In genomic region chr10:102408081-102408727, GRCh38 we compare ENCODE assay signal across 10 cellular contexts. TPM values are rescaled to one million over a fixed set of nuclear protein-coding genes. Genes with fewer than 3 reads are reported as not detected.
DNase-seq lines count a peak whose midpoint lies in the region; ATAC-seq, FAIRE-seq and TF ChIP-seq lines count a peak whose summit lies in the region.
"Had no signal": no experiment of that assay in that cellular context is flagged by ENCODE, and none has a peak within 500 bp of the region (broad histone marks: within the 10 kb centered on the region; RNA-seq: fewer than 3 reads in every experiment).

No MANE protein-coding gene starts in this region.

- H3K27me3 ChIP-seq in GM12878 (replicated peaks in 1 of 2; ENCODE audit: control insufficient read depth in 2 of 2, insufficient read depth in 2 of 2, low read length in 1 of 2), result peaks cover 17 to 21% of the 10 kb centered on the region in 2 experiments
- H3K27me3 ChIP-seq in mucosa of rectum (ENCODE audit: control insufficient read depth in 2 of 2, insufficient read depth in 2 of 2, low read length in 2 of 2), result peaks cover 40 to 51% of the 10 kb centered on the region in 2 donors

- H3K27me3 Mint-ChIP-seq in HFFc6 (ENCODE audit: insufficient read depth), result peaks cover 50% of the 10 kb centered on the region

- H3K4me3 ChIP-seq in GM12878, result no peak overlapping the region
- peak overlapping the region; percentile 31 to 49 for H3K4me3 ChIP-seq in mucosa of rectum (ENCODE audit: low read length in 2 of 2)

- H3K4me3 Mint-ChIP-seq in HFFc6, result peak overlapping the region; percentile 45

- in situ Hi-C loops in GM12878 (cut with MboI), result loop anchor here (5.0 kb wide), 1 partner anchor 181 kb away; the partner anchor contains the start of gene ELOVL3

- POLR2A ChIA-PET in GM12878 (lab: Charles Lee), result interaction anchor here (0.5 kb wide), 1 partner anchor 76 kb away, joined by 7 read pairs; no protein-coding TSS in a partner anchor

- no peaks in the 10 kb centered on the region for H3K79me2 ChIP-seq in GM12878 (ENCODE audit: control insufficient read depth, insufficient read depth, low read length)

- DNase-seq in HFFc6 (no peak), GM12878 (ENCODE audit: low read depth, low spot score) (no peak), HT-29 (ENCODE audit: low spot score) (no peak), NCI-H510A (lab: John Stamatoyannopoulos, UW) (no peak)
- no peak for DNase-seq in stimulated activated CD4-positive, alpha-beta T cell treated with anti-CD3 and anti-CD28 coated beads, Interleukin-2, amount 100 ng/mL, for 24 hours

- peak overlapping the region; percentile 64; the same call in 1 of the 2 replicates for H3K4me2 ChIP-seq in GM12878 (ENCODE audit: control insufficient read depth, insufficient read depth)

- TF ChIP-seq RAD21 in GM12878 (IDR thresholded peaks at IDR 0.05; ENCODE audit: insufficient read depth, low read depth, low read length), result no peak

- H3K4me1 ChIP-seq in GM12878 (ENCODE audit: control insufficient read depth, insufficient read depth, low read length) (peaks cover 7% of the 10 kb centered on the region), mucosa of rectum (ENCODE audit: control insufficient read depth in 2 of 2, insufficient read depth in 2 of 2, low read length in 2 of 2) (peaks cover 3 to 4% of the 10 kb centered on the region in 2 donors)

- CTCF ChIA-PET in GM12878 (lab: Yijun Ruan, JAX), result interaction anchor here (0.6 kb wide), 1 partner anchor 66 kb away, joined by 3 read pairs; no protein-coding TSS in a partner anchor

- H3K36me3 ChIP-seq in GM12878 (ENCODE audit: control insufficient read depth in 2 of 2, insufficient read depth in 2 of 2, low read length in 1 of 2) (peaks cover 0 to 3% of the 10 kb centered on the region in 2 experiments; a peak in 2 of 4 replicates), mucosa of rectum (ENCODE audit: control insufficient read depth in 2 of 2, insufficient read depth in 2 of 2, low read length in 2 of 2) (no peaks in the 10 kb centered on the region)

- H3K27ac ChIP-seq in 22Rv1 (peak overlapping the region; percentile 59; the same call in 1 of the 2 replicates), GM12878 (ENCODE audit: control insufficient read depth, insufficient read depth) (no peak overlapping the region), mucosa of rectum (ENCODE audit: low read depth in 2 of 2, low read length in 2 of 2) (peak overlapping the region; percentile 34 to 69)

- intact Hi-C loops in GM12878 (cut with micrococcal nuclease; ENCODE audit: unreplicated experiment), result no loop called here

- no peaks in the 10 kb centered on the region for H3K9me3 ChIP-seq in GM12878 (replicated peaks; ENCODE audit: control insufficient read depth, insufficient read depth, low read length)
- H3K9me3 ChIP-seq in mucosa of rectum (ENCODE audit: control insufficient read depth in 2 of 2, low read length in 2 of 2), result no peaks in the 10 kb centered on the region

- RAD21 ChIA-PET in GM12878 (lab: Charles Lee; ENCODE audit: unreplicated experiment), result interaction anchor here (1.3 kb wide), 1 partner anchor 12 kb away, joined by 3 read pairs; the partner anchor contains the start of gene FBXL15

- H2AFZ ChIP-seq in GM12878 (ENCODE audit: control insufficient read depth, low read depth, low read length), result no peak overlapping the region

- no peak for TF ChIP-seq EP300 in GM12878 (IDR thresholded peaks at IDR 0.05; ENCODE audit: borderline replicate concordance in 1 of 2, control insufficient read depth in 1 of 2, low read depth in 2 of 2, low read length in 2 of 2)

- peaks cover 3% of the 10 kb centered on the region; the same call in 1 of the 2 replicates for H4K20me1 ChIP-seq in GM12878 (ENCODE audit: control insufficient read depth, insufficient read depth)

- TF ChIP-seq POLR2A in GM12878 (IDR thresholded peaks at IDR 0.05; ENCODE audit: low read depth, low read length), result peak; percentile 75

- no peaks in the 10 kb centered on the region for H3K9me3 Mint-ChIP-seq in HFFc6

- SMC1A ChIA-PET in GM12878 (lab: Charles Lee; ENCODE audit: uncharacterized antibody, unreplicated experiment), result no interaction called here

- ATAC-seq in GM12878 (peak; percentile 4), HG02763 (IDR thresholded peaks at IDR 0.05; ENCODE audit: unreplicated experiment) (no peak)

- no peak for FAIRE-seq in GM12878 (lab: Jason Lieb, UNC)
- FAIRE-seq: G401.6 had no signal

- no TSS peak for BruUV-seq in GM12878 (replicated peaks; lab: Mats Ljungman, UMichigan)

- WGBS in GM12878 (ENCODE audit: insufficient coverage, insufficient replicate concordance, low lambda C conversion rate, missing lambda C conversion rate), result 56% methylated on average over 15 of the region's 15 CpGs

- H3K36me3 Mint-ChIP-seq in HFFc6 (ENCODE audit: low read depth), result peaks cover 7% of the 10 kb centered on the region; the same call in 1 of the 2 replicates

- no peak overlapping the region for H3K27ac Mint-ChIP-seq in HFFc6

- TF ChIP-seq CTCF in 22Rv1 (IDR thresholded peaks at IDR 0.05) (no peak), HFFc6 (IDR thresholded peaks at IDR 0.05) (no peak), GM12878 (IDR thresholded peaks at IDR 0.05 in 2 of 3, conservative IDR thresholded peaks at IDR 0.05 in 1 of 3; ENCODE audit: control insufficient read depth in 2 of 3, extremely low read depth in 1 of 3, insufficient read depth in 1 of 3, low read depth in 3 of 3, low read length in 3 of 3) (no peak)

- H3K4me1 Mint-ChIP-seq in HFFc6 (ENCODE audit: low read depth), result peaks cover 18% of the 10 kb centered on the region

- no peak overlapping the region for H3K9ac ChIP-seq in GM12878 (ENCODE audit: control insufficient read depth, insufficient read depth, low read length)
- H3K9ac ChIP-seq in mucosa of rectum (ENCODE audit: low read depth in 1 of 2, low read length in 2 of 2), result no peak overlapping the region

RNA-seq across cellular contexts. Expression of gene PSD, which starts 10.4 kb away (rescaled TPM):
- total RNA-seq in HFFc6 (2021; fragmentation: NEBNext Ultra II Directional; extraction: Animal tissue kit (Norgen Biotek cat#: 25700)), result 1 to 10 TPM in 2 of 6 experiments, under 1 TPM in 4; 0.37 to 1.4 (median 0.69) TPM
- total RNA-seq in GM12878 (2013; cell fraction: nucleolus; rRNA removed), result 0.83 and 1.1 TPM in 2 replicates
- total RNA-seq in GM12878 (2014; rRNA removed) (0.11 and 0.27 TPM in 2 replicates), GM12878 (2014; rRNA removed; fragmentation: Illumina TruSeq; extraction: Trizol) (0.09 and 0.18 TPM in 2 replicates), GM12878 (2021) (0.16 and 0.56 TPM in 2 replicates)
- 0.41 TPM for polyA plus RNA-seq in GM12878 (2011; ENCODE audit: low read depth)
- polyA plus RNA-seq in GM12878 (2011; rRNA removed) (0.41 and 0.55 TPM in 2 replicates), GM12878 (2014; fragmentation: Illumina TruSeq; extraction: Trizol) (0.16 TPM in 1 of 2 replicates, not detected in the other), GM12878 (2014; fragmentation: Nextera tagmentation; extraction: Ambion mirVana) (not detected), GM12878 (2014; rRNA removed) (0.25 and 0.77 TPM in 2 replicates), GM12878 (2016; fragmentation: Nextera tagmentation; extraction: Ambion mirVana) (1 to 10 TPM; 1.7 to 2.0 TPM)
- 0.43 and 0.57 TPM in 2 replicates for polyA plus RNA-seq in GM12878 (2011; cell fraction: cytosol; rRNA removed)
- 3.5 and 3.8 TPM in 2 replicates for polyA plus RNA-seq in GM12878 (2011; cell fraction: nucleus; rRNA removed)
- 2.1 and 2.8 TPM in 2 replicates for polyA plus RNA-seq in GM12878 (2012)
- polyA minus RNA-seq in GM12878 (2011; rRNA and poly(A)+ RNA removed), result 0.93 and 0.95 TPM in 2 replicates
- polyA minus RNA-seq in GM12878 (2011; cell fraction: cytosol; rRNA and poly(A)+ RNA removed), result not detected in 2 replicates
- 1.1 TPM in 2 replicates for polyA minus RNA-seq in GM12878 (2011; cell fraction: nucleus; rRNA and poly(A)+ RNA removed)
- 0.18 and 0.47 TPM in 2 replicates for total RNA-seq in HT-29 (2014; rRNA removed; shearing (Covaris generic))

RNA-seq across cellular contexts. Expression of gene FBXL15, which starts 12.4 kb away (rescaled TPM):
- total RNA-seq in HFFc6 (2021; fragmentation: NEBNext Ultra II Directional; extraction: Animal tissue kit (Norgen Biotek cat#: 25700)), result 10 to 100 TPM in 4 of 6 experiments, 1 to 10 TPM in 2; 9.2 to 13.2 (median 11.5) TPM
- 2.2 TPM in 2 replicates for total RNA-seq in GM12878 (2013; cell fraction: nucleolus; rRNA removed)
- total RNA-seq in GM12878 (2014; rRNA removed), result 13.8 and 14.4 TPM in 2 replicates
- total RNA-seq in GM12878 (2014; rRNA removed; fragmentation: Illumina TruSeq; extraction: Trizol), result 1.8 and 1.9 TPM in 2 replicates
- total RNA-seq in GM12878 (2021), result 13.5 and 14.7 TPM in 2 replicates
- polyA plus RNA-seq in GM12878 (2011; ENCODE audit: low read depth), result 2.1 TPM
- polyA plus RNA-seq in GM12878 (2011; rRNA removed), result 1.3 and 3.1 TPM in 2 replicates
- 9.5 and 16.7 TPM in 2 replicates for polyA plus RNA-seq in GM12878 (2011; cell fraction: cytosol; rRNA removed)
- polyA plus RNA-seq in GM12878 (2011; cell fraction: nucleus; rRNA removed), result 24.6 and 34.7 TPM in 2 replicates
- 5.9 and 7.7 TPM in 2 replicates for polyA plus RNA-seq in GM12878 (2012)
- 0.11 and 0.54 TPM in 2 replicates for polyA plus RNA-seq in GM12878 (2014; fragmentation: Illumina TruSeq; extraction: Trizol)
- under 1 TPM; 0.13 to 0.66 TPM for polyA plus RNA-seq in GM12878 (2014; fragmentation: Nextera tagmentation; extraction: Ambion mirVana)
- 12.6 and 15.3 TPM in 2 replicates for polyA plus RNA-seq in GM12878 (2014; rRNA removed)
- 10 to 100 TPM; 19.5 to 21.3 TPM for polyA plus RNA-seq in GM12878 (2016; fragmentation: Nextera tagmentation; extraction: Ambion mirVana)
- 0.73 and 1.8 TPM in 2 replicates for polyA minus RNA-seq in GM12878 (2011; rRNA and poly(A)+ RNA removed)
- 2.9 TPM in 2 replicates for polyA minus RNA-seq in GM12878 (2011; cell fraction: cytosol; rRNA and poly(A)+ RNA removed)
- polyA minus RNA-seq in GM12878 (2011; cell fraction: nucleus; rRNA and poly(A)+ RNA removed), result 3.0 and 3.5 TPM in 2 replicates
- total RNA-seq in HT-29 (2014; rRNA removed; shearing (Covaris generic)), result 25.5 and 49.5 TPM in 2 replicates

RNA-seq across cellular contexts. Expression of gene NFKB2, which starts 12.7 kb away (rescaled TPM):
- 10 to 100 TPM; 23.1 to 27.4 (median 26.1) TPM for total RNA-seq in HFFc6 (2021; fragmentation: NEBNext Ultra II Directional; extraction: Animal tissue kit (Norgen Biotek cat#: 25700))
- total RNA-seq in GM12878 (2013; cell fraction: nucleolus; rRNA removed), result 150 and 171 TPM in 2 replicates
- total RNA-seq in GM12878 (2014; rRNA removed) (108 and 111 TPM in 2 replicates), GM12878 (2014; rRNA removed; fragmentation: Illumina TruSeq; extraction: Trizol) (42.4 and 43.7 TPM in 2 replicates), GM12878 (2021) (144 and 145 TPM in 2 replicates)
- 33.4 TPM for polyA plus RNA-seq in GM12878 (2011; ENCODE audit: low read depth)
- polyA plus RNA-seq in GM12878 (2011; rRNA removed) (62.4 and 113 TPM in 2 replicates), GM12878 (2014; fragmentation: Illumina TruSeq; extraction: Trizol) (49.9 and 56.4 TPM in 2 replicates), GM12878 (2014; fragmentation: Nextera tagmentation; extraction: Ambion mirVana) (1 to 10 TPM in 1 of 2 experiments, under 1 TPM in 1; 0.56 to 1.3 TPM), GM12878 (2014; rRNA removed) (109 and 119 TPM in 2 replicates), GM12878 (2016; fragmentation: Nextera tagmentation; extraction: Ambion mirVana) (10 to 100 TPM; 31.4 to 32.0 TPM)
- polyA plus RNA-seq in GM12878 (2011; cell fraction: cytosol; rRNA removed), result 110 and 124 TPM in 2 replicates
- 571 and 613 TPM in 2 replicates for polyA plus RNA-seq in GM12878 (2011; cell fraction: nucleus; rRNA removed)
- polyA plus RNA-seq in GM12878 (2012), result 106 and 129 TPM in 2 replicates
- polyA minus RNA-seq in GM12878 (2011; rRNA and poly(A)+ RNA removed), result 60.3 and 69.0 TPM in 2 replicates
- 39.0 and 44.4 TPM in 2 replicates for polyA minus RNA-seq in GM12878 (2011; cell fraction: cytosol; rRNA and poly(A)+ RNA removed)
- 74.0 and 110 TPM in 2 replicates for polyA minus RNA-seq in GM12878 (2011; cell fraction: nucleus; rRNA and poly(A)+ RNA removed)
- total RNA-seq in HT-29 (2014; rRNA removed; shearing (Covaris generic)), result 27.5 and 38.4 TPM in 2 replicates

RNA-seq across cellular contexts. Expression of gene CUEDC2, which starts 24.2 kb away (rescaled TPM):
- total RNA-seq in HFFc6 (2021; fragmentation: NEBNext Ultra II Directional; extraction: Animal tissue kit (Norgen Biotek cat#: 25700)), result 10 to 100 TPM; 62.6 to 75.9 (median 72.5) TPM
- total RNA-seq in GM12878 (2013; cell fraction: nucleolus; rRNA removed), result 12.4 and 13.3 TPM in 2 replicates
- total RNA-seq in GM12878 (2014; rRNA removed), result 66.5 and 67.6 TPM in 2 replicates
- total RNA-seq in GM12878 (2014; rRNA removed; fragmentation: Illumina TruSeq; extraction: Trizol), result 47.8 and 49.6 TPM in 2 replicates
- total RNA-seq in GM12878 (2021), result 82.5 and 85.5 TPM in 2 replicates
- polyA plus RNA-seq in GM12878 (2011; ENCODE audit: low read depth), result 23.2 TPM
- 21.7 and 31.5 TPM in 2 replicates for polyA plus RNA-seq in GM12878 (2011; rRNA removed)
- polyA plus RNA-seq in GM12878 (2011; cell fraction: cytosol; rRNA removed), result 88.8 and 91.7 TPM in 2 replicates
- polyA plus RNA-seq in GM12878 (2011; cell fraction: nucleus; rRNA removed), result 81.7 and 82.8 TPM in 2 replicates
- 53.7 and 56.5 TPM in 2 replicates for polyA plus RNA-seq in GM12878 (2012)
- 34.4 and 84.2 TPM in 2 replicates for polyA plus RNA-seq in GM12878 (2014; fragmentation: Illumina TruSeq; extraction: Trizol)
- polyA plus RNA-seq in GM12878 (2014; fragmentation: Nextera tagmentation; extraction: Ambion mirVana), result 10 to 100 TPM; 20.4 to 45.2 TPM
- polyA plus RNA-seq in GM12878 (2014; rRNA removed), result 75.9 and 88.0 TPM in 2 replicates
- 100 to 1,000 TPM; 116 to 121 TPM for polyA plus RNA-seq in GM12878 (2016; fragmentation: Nextera tagmentation; extraction: Ambion mirVana)
- polyA minus RNA-seq in GM12878 (2011; rRNA and poly(A)+ RNA removed), result 8.9 and 26.7 TPM in 2 replicates
- polyA minus RNA-seq in GM12878 (2011; cell fraction: cytosol; rRNA and poly(A)+ RNA removed), result 10.2 and 11.4 TPM in 2 replicates
- polyA minus RNA-seq in GM12878 (2011; cell fraction: nucleus; rRNA and poly(A)+ RNA removed), result 7.9 and 8.4 TPM in 2 replicates
- total RNA-seq in HT-29 (2014; rRNA removed; shearing (Covaris generic)), result 37.0 and 38.6 TPM in 2 replicates

RNA-seq across cellular contexts. Expression of gene C10orf95, which starts 43.1 kb away (rescaled TPM):
- total RNA-seq in HFFc6 (2021; fragmentation: NEBNext Ultra II Directional; extraction: Animal tissue kit (Norgen Biotek cat#: 25700)), result under 1 TPM in 1 of 6 experiments, not detected in 5; 0.12 TPM
- 0.69 and 0.98 TPM in 2 replicates for total RNA-seq in GM12878 (2013; cell fraction: nucleolus; rRNA removed)
- total RNA-seq in GM12878 (2014; rRNA removed) (0.60 and 1.1 TPM in 2 replicates), GM12878 (2014; rRNA removed; fragmentation: Illumina TruSeq; extraction: Trizol) (0.09 TPM in 1 of 2 replicates, not detected in the other), GM12878 (2021) (0.19 and 0.33 TPM in 2 replicates)
- polyA plus RNA-seq in GM12878 (2011; ENCODE audit: low read depth), result not detected
- polyA plus RNA-seq in GM12878 (2011; rRNA removed) (0.06 and 0.11 TPM in 2 replicates), GM12878 (2014; fragmentation: Illumina TruSeq; extraction: Trizol) (0.29 TPM in 2 replicates), GM12878 (2014; fragmentation: Nextera tagmentation; extraction: Ambion mirVana) (under 1 TPM; 0.06 to 0.07 TPM), GM12878 (2014; rRNA removed) (0.49 and 0.65 TPM in 2 replicates), GM12878 (2016; fragmentation: Nextera tagmentation; extraction: Ambion mirVana) (under 1 TPM; 0.34 to 0.63 TPM)
- polyA plus RNA-seq in GM12878 (2011; cell fraction: cytosol; rRNA removed), result 0.31 and 0.35 TPM in 2 replicates
- polyA plus RNA-seq in GM12878 (2011; cell fraction: nucleus; rRNA removed), result 0.36 and 0.92 TPM in 2 replicates
- polyA plus RNA-seq in GM12878 (2012), result 0.76 and 1.3 TPM in 2 replicates
- polyA minus RNA-seq in GM12878 (2011; rRNA and poly(A)+ RNA removed), result 0.80 and 2.3 TPM in 2 replicates
- 1.1 TPM in 1 of 2 replicates, not detected in the other for polyA minus RNA-seq in GM12878 (2011; cell fraction: cytosol; rRNA and poly(A)+ RNA removed)
- 2.2 and 4.5 TPM in 2 replicates for polyA minus RNA-seq in GM12878 (2011; cell fraction: nucleus; rRNA and poly(A)+ RNA removed)
- 4.5 and 11.7 TPM in 2 replicates for total RNA-seq in HT-29 (2014; rRNA removed; shearing (Covaris generic))
- total RNA-seq: dermis microvascular lymphatic vessel endothelial cell had no signal
